Comparison of ENCODE assay signal across 10 cellular contexts in genomic region chr21:37658994-37659458, GRCh38.
DNase-seq lines count a peak whose midpoint lies in the region; ATAC-seq and TF ChIP-seq lines count a peak whose summit lies in the region.
"Had no signal": no experiment of that assay in that cellular context is flagged by ENCODE, and none has a peak within 500 bp of the region (broad histone marks: within the 10 kb centered on the region; RNA-seq: fewer than 3 reads in every experiment).

No MANE protein-coding gene starts in this region.

- H3K4me2 ChIP-seq in fibroblast of lung (ENCODE audit: extremely low read depth, insufficient read depth, low read length), result no peak overlapping the region

- WGBS in ovary, 3 donors, result 8 to 12% (median 8%) methylated on average over 6 of the region's 6 CpGs

- H2AFZ ChIP-seq in fibroblast of lung (ENCODE audit: low read length), result no peak overlapping the region

- TF ChIP-seq EP300 in ovary (IDR thresholded peaks at IDR 0.05), result peak; percentile 57

- H3K9me3 ChIP-seq in fibroblast of lung (ENCODE audit: control insufficient read depth, insufficient read depth, low read depth, low read length) (no peaks in the 10 kb centered on the region), ovary (no peaks in the 10 kb centered on the region)

- H3K27ac ChIP-seq in fibroblast of lung (ENCODE audit: insufficient read depth, low read length) (no peak overlapping the region), ovary (no peak overlapping the region)

- TF ChIP-seq CTCF in fibroblast of lung (conservative IDR thresholded peaks at IDR 0.05 in 1 of 2, IDR thresholded peaks at IDR 0.05 in 1 of 2; ENCODE audit: low read depth in 1 of 2, low read length in 2 of 2) (peak; percentile 27 to 29), ovary (IDR thresholded peaks at IDR 0.05) (peak in 1 of 3 donors; percentile 21)

- H3K79me2 ChIP-seq in fibroblast of lung (ENCODE audit: control insufficient read depth, insufficient read depth, low read length), result no peaks in the 10 kb centered on the region

- ATAC-seq in GM21526 (IDR thresholded peaks at IDR 0.05; ENCODE audit: low FRiP score, unreplicated experiment), result no peak
- ATAC-seq: WTC11 had no signal

- no peaks in the 10 kb centered on the region for H4K20me1 ChIP-seq in fibroblast of lung (ENCODE audit: control insufficient read depth, extremely low read depth, insufficient read depth, low read length)

- in situ Hi-C loops in Caki2 (cut with HindIII; ENCODE audit: low pct_unique_long_range_greater_than_20kb, low sequenced_read_pairs), result no loop called here

- intact Hi-C loops in ovary (cut with DNase I), result no loop called here

- H3K9ac ChIP-seq in fibroblast of lung (ENCODE audit: insufficient read depth, low read length), result no peak overlapping the region

- DNase-seq in Caki2 (ENCODE audit: low read depth), result peak; percentile 96
- peak; percentile 55 for DNase-seq in RKO (ENCODE audit: low spot score)
- DNase-seq in fibroblast of lung (ENCODE audit: low read depth in 2 of 2), result peak; percentile 75 to 79
- peak in 3 of 5 donors; percentile 12 to 42 (median 35) for DNase-seq in ovary
- no peak for DNase-seq in HuH-7 (ENCODE audit: low spot score)
- DNase-seq in activated CD8-positive, alpha-beta memory T cell treated with anti-CD3 and anti-CD28 coated beads for 24 hours, result no peak
- DNase-seq in stimulated activated CD4-positive, alpha-beta T cell treated with anti-CD3 and anti-CD28 coated beads, Interleukin-15, amount 100 ng/mL, for 24 hours, result no peak
- DNase-seq: NCI-H1105 treated with DMSO at 0.1 percent for 48 hours had no signal

- no peak for TF ChIP-seq POLR2A in ovary (IDR thresholded peaks at IDR 0.05)

- peaks cover 4% of the 10 kb centered on the region for H3K4me1 ChIP-seq in fibroblast of lung (ENCODE audit: control insufficient read depth, extremely low read depth, insufficient read depth, low read length)
- peaks cover 7% of the 10 kb centered on the region for H3K4me1 ChIP-seq in ovary (ENCODE audit: insufficient read depth)

- H3K36me3 ChIP-seq in fibroblast of lung (ENCODE audit: control insufficient read depth, insufficient read depth, low read length) (no peaks in the 10 kb centered on the region), ovary (no peaks in the 10 kb centered on the region)

- no peaks in the 10 kb centered on the region for H3K27me3 ChIP-seq in fibroblast of lung (ENCODE audit: control insufficient read depth, insufficient read depth, low read length)
- H3K27me3 ChIP-seq in ovary, result no peaks in the 10 kb centered on the region

- H3K4me3 ChIP-seq in fibroblast of lung (replicated peaks in 1 of 4; ENCODE audit: control extremely low read depth in 1 of 4, insufficient read depth in 1 of 4, low read depth in 3 of 4, low read length in 4 of 4) (no peak overlapping the region), ovary (no peak overlapping the region)

Comparison
In these comparisons a context has a peak if more than half of its experiments do, and no peak if none do; other contexts are left out.
1. DNase-seq: peak in Caki2 (single experiment), RKO (single experiment), fibroblast of lung (2 of 2) and ovary (3 of 5); none in HuH-7 (single experiment), activated CD8-positive, alpha-beta memory T cell treated with anti-CD3 and anti-CD28 coated beads for 24 hours (single experiment) and stimulated activated CD4-positive, alpha-beta T cell treated with anti-CD3 and anti-CD28 coated beads, Interleukin-15, amount 100 ng/mL, for 24 hours (single experiment).